Comparison of ENCODE assay signal across 1 cellular context in the genomic region with DNA sequence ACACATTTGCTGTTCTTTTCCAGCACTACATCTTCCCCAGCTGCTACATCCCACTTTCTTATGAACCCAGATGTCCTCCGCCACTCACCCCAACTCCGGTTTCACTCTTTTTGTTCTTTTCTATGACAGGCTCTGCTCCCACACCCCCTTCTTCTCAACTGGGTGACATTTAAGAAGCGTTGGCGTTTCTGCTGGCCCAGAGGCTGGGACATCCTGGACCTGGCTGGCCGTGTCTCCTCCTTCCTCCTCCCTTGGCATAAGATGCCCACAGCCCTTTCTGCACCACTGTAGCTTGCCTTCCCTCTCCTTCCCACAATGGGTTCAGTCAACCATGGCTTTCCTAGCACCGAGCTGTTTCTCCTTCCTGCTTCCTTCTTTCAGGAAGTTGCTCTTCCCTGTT.
TF ChIP-seq lines count a peak whose summit lies in the region.

No MANE protein-coding gene starts in this region.

TF ChIP-seq in H1, 55 proteins besides CTCF, POLR2A, EP300 and RAD21:
- no peak for TF ChIP-seq POU5F1 (IDR thresholded peaks at IDR 0.05; ENCODE audit: low read depth, low read length)
- TF ChIP-seq TEAD4 (IDR thresholded peaks at IDR 0.05; ENCODE audit: low read depth, low read length), result no peak
- no peak for TF ChIP-seq PHF8 (conservative IDR thresholded peaks at IDR 0.05; ENCODE audit: low read depth, low read length)
- TF ChIP-seq CREB1 (IDR thresholded peaks at IDR 0.05), result no peak
- TF ChIP-seq, protein P1, sequence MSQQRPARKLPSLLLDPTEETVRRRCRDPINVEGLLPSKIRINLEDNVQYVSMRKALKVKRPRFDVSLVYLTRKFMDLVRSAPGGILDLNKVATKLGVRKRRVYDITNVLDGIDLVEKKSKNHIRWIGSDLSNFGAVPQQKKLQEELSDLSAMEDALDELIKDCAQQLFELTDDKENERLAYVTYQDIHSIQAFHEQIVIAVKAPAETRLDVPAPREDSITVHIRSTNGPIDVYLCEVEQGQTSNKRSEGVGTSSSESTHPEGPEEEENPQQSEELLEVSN (IDR thresholded peaks at IDR 0.05), result no peak
- TF ChIP-seq SP4 (IDR thresholded peaks at IDR 0.05; ENCODE audit: low read length), result no peak
- no peak for TF ChIP-seq SP1 (IDR thresholded peaks at IDR 0.05; ENCODE audit: low read depth, low read length)
- TF ChIP-seq MAFK (IDR thresholded peaks at IDR 0.05; ENCODE audit: low read depth, low read length), result no peak
- TF ChIP-seq TAF7 (optimal IDR thresholded peaks at IDR 0.05; ENCODE audit: borderline replicate concordance, low read depth, low read length), result no peak
- TF ChIP-seq KDM5A (IDR thresholded peaks at IDR 0.05; ENCODE audit: low read length), result no peak
- TF ChIP-seq, protein P2, sequence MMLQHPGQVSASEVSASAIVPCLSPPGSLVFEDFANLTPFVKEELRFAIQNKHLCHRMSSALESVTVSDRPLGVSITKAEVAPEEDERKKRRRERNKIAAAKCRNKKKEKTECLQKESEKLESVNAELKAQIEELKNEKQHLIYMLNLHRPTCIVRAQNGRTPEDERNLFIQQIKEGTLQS (IDR thresholded peaks at IDR 0.05; ENCODE audit: insufficient read depth, low read depth, low read length), result no peak
